ENCODE assay signal across 18 cellular contexts in the genomic region with DNA sequence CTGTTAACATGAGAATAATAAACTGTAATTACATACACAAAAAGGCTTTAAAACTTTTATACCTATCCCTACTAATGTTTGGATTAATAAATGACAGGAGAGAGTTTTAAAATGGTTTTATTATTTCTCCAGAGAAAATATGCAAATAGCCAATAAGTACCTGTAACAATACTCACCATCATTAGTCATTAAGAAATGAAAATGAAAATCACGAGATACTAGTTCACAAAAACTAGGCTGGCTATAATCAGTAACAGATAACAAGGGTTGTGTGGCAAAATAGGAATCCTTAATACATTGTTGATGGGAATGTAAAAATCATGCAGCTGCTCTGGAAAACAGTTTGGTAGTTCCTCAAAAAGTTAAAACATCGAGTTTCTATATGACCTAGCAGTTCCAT.
"Had no signal": no experiment of that assay in that cellular context is flagged by ENCODE, and none has a peak within 500 bp of the region (broad histone marks: within the 10 kb centered on the region; RNA-seq: fewer than 3 reads in every experiment).

No MANE protein-coding gene starts in this region.

- DNase-seq: activated CD4-positive, alpha-beta T cell treated with anti-CD3 and anti-CD28 coated beads, Interleukin-2, amount 10 ng/mL, durations not matched to agents 24 days and 14 days; activated CD8-positive, alpha-beta T cell treated with anti-CD3 and anti-CD28 coated beads for 36 hours; activated naive CD4-positive, alpha-beta T cell treated with anti-CD3 and anti-CD28 coated beads for 36 hours; activated T-cell treated with anti-CD3 and anti-CD28 coated beads, Interleukin-2, amount 50 U/mL, for 1 hour; anterior cingulate cortex; central memory CD4-positive, alpha-beta T cell; erythroblast; foreskin melanocyte; head of caudate nucleus; lower lobe of right lung; naive thymus-derived CD8-positive, alpha-beta T cell; pancreas; right lobe of liver; small intestine; stimulated activated CD4-positive, alpha-beta T cell treated with anti-CD3 and anti-CD28 coated beads, Interleukin-15, amount 100 ng/mL, for 24 hours; stimulated activated CD4-positive, alpha-beta T cell treated with anti-CD3 and anti-CD28 coated beads, Interleukin-2, amount 100 ng/mL, for 48 hours; uterus had no signal

- H3K27me3 ChIP-seq: pancreas, right lobe of liver, tibial nerve, uterus had no signal

- H3K4me3 ChIP-seq: lower lobe of right lung, pancreas, right lobe of liver, tibial nerve, uterus had no signal

- H3K27ac ChIP-seq: lower lobe of right lung, pancreas, right lobe of liver, tibial nerve, uterus had no signal

- ATAC-seq: activated CD8-positive, alpha-beta T cell treated with anti-CD3 and anti-CD28 coated beads for 36 hours; lower lobe of right lung; naive thymus-derived CD8-positive, alpha-beta T cell; pancreas; right lobe of liver had no signal

- H3K4me1 ChIP-seq: lower lobe of right lung, pancreas, tibial nerve, uterus had no signal

- H3K9me3 ChIP-seq: lower lobe of right lung, pancreas, right lobe of liver, tibial nerve, uterus had no signal

- H3K36me3 ChIP-seq: lower lobe of right lung, pancreas, right lobe of liver, tibial nerve, uterus had no signal
